Comparison of ENCODE assay signal across 20 cellular contexts in genomic region chr20:38548356-38549083, GRCh38. TPM values are rescaled to one million over a fixed set of nuclear protein-coding genes. Genes with fewer than 3 reads are reported as not detected.
A peak's percentile ranks its signal among the peaks of the same experiment; 100 is the strongest.
DNase-seq lines count a peak whose midpoint lies in the region; ATAC-seq and TF ChIP-seq lines count a peak whose summit lies in the region.
"Had no signal": no experiment of that assay in that cellular context is flagged by ENCODE, and none has a peak within 500 bp of the region (broad histone marks: within the 10 kb centered on the region; RNA-seq: fewer than 3 reads in every experiment).

No MANE protein-coding gene starts in this region.

- DNase-seq in T47D (ENCODE audit: low read depth in 1 of 2, low spot score in 1 of 2) (peak; percentile 16 to 80), breast epithelium (ENCODE audit: low spot score in 2 of 2) (no peak), HT-29 (ENCODE audit: low spot score) (peak; percentile 50), DMS153 (lab: John Stamatoyannopoulos, UW) (no peak), Caco-2 (no peak)
- DNase-seq: CD8-positive, alpha-beta memory T cell; COR-L47; DMS79; GDM1; GM23248 had no signal

- BruUV-seq in Caco-2 (replicated peaks; lab: Mats Ljungman, UMichigan), result no TSS peak

- CTCF ChIA-PET in Caco-2 (lab: Charles Lee), result no interaction called here

- POLR2A ChIA-PET in Caco-2 (lab: Charles Lee), result no interaction called here

- H3K4me1 ChIP-seq in breast epithelium (no peaks in the 10 kb centered on the region), Caco-2 (no peaks in the 10 kb centered on the region)
- H3K4me1 ChIP-seq: BLaER1 treated with 17β-estradiol and CSF1 and Interleukin-3, amounts not matched to agents 10 nM and 100 nM; HAP-1 had no signal

- H3K27me3 Mint-ChIP-seq in Caco-2 (ENCODE audit: insufficient read depth, unreplicated experiment), result no peaks in the 10 kb centered on the region
- H3K27me3 Mint-ChIP-seq: B cell; CD8-positive, alpha-beta memory T cell had no signal

- H3K4me3 ChIP-seq in breast epithelium, result no peak overlapping the region
- H3K4me3 ChIP-seq in Caco-2 (ENCODE audit: low read depth, low read length), result no peak overlapping the region
- H3K4me3 ChIP-seq: BLaER1 treated with 17β-estradiol and CSF1 and Interleukin-3, amounts not matched to agents 10 nM and 100 nM; GM23248; HAP-1 had no signal

- ATAC-seq in HG02588 (IDR thresholded peaks at IDR 0.05; ENCODE audit: unreplicated experiment), result no peak
- ATAC-seq: HepG2 had no signal

- no peak overlapping the region for H3K4me3 Mint-ChIP-seq in Caco-2 (ENCODE audit: unreplicated experiment)
- H3K4me3 Mint-ChIP-seq: B cell; CD8-positive, alpha-beta memory T cell had no signal

- no peaks in the 10 kb centered on the region for H3K4me1 Mint-ChIP-seq in Caco-2 (ENCODE audit: low read depth, unreplicated experiment)
- H3K4me1 Mint-ChIP-seq: B cell had no signal

- no peaks in the 10 kb centered on the region for H3K36me3 ChIP-seq in breast epithelium
- peaks cover 7% of the 10 kb centered on the region; the same call in 1 of the 2 replicates for H3K36me3 ChIP-seq in Caco-2 (ENCODE audit: control insufficient read depth, insufficient read depth, low read length)

- TF ChIP-seq CTCF in breast epithelium (IDR thresholded peaks at IDR 0.05) (no peak), VCaP (conservative IDR thresholded peaks at IDR 0.05) (no peak), Caco-2 (IDR thresholded peaks at IDR 0.05; ENCODE audit: insufficient read depth in 1 of 2, low read depth in 1 of 2, low read length in 1 of 2, severe bottlenecking in 1 of 2, unreplicated experiment in 1 of 2) (no peak)

- H3K36me3 Mint-ChIP-seq in Caco-2 (ENCODE audit: insufficient read depth, unreplicated experiment), result peaks cover 43% of the 10 kb centered on the region

- H3K9me3 ChIP-seq in breast epithelium, result no peaks in the 10 kb centered on the region
- no peaks in the 10 kb centered on the region for H3K9me3 ChIP-seq in Caco-2
- H3K9me3 ChIP-seq: BLaER1 treated with 17β-estradiol and CSF1 and Interleukin-3, amounts not matched to agents 10 nM and 100 nM; HAP-1 had no signal

- H3K27me3 ChIP-seq in breast epithelium (no peaks in the 10 kb centered on the region), Caco-2 (replicated peaks; ENCODE audit: control insufficient read depth, insufficient read depth, low read length) (no peaks in the 10 kb centered on the region)
- H3K27me3 ChIP-seq: BLaER1 treated with 17β-estradiol and CSF1 and Interleukin-3, amounts not matched to agents 10 nM and 100 nM had no signal

- no peak for TF ChIP-seq POLR2A in breast epithelium (IDR thresholded peaks at IDR 0.05)

- no peaks in the 10 kb centered on the region for H3K9me3 Mint-ChIP-seq in Caco-2 (ENCODE audit: unreplicated experiment)
- H3K9me3 Mint-ChIP-seq: CD8-positive, alpha-beta memory T cell had no signal

- H3K27ac ChIP-seq in breast epithelium, result no peak overlapping the region
- peak overlapping the region; percentile 71 for H3K27ac ChIP-seq in VCaP
- H3K27ac ChIP-seq: BLaER1 treated with 17β-estradiol and CSF1 and Interleukin-3, amounts not matched to agents 10 nM and 100 nM; GM23248; KMS-11 had no signal

- intact Hi-C loops in breast epithelium (cut with DNase I; ENCODE audit: low total_unique reads) (no loop called here), Caco-2 (cut with micrococcal nuclease; ENCODE audit: unreplicated experiment) (no loop called here)

- in situ Hi-C loops in T47D (cut with HindIII; ENCODE audit: low pct_unique_long_range_greater_than_20kb, low sequenced_read_pairs), result no loop called here

- no peak overlapping the region for H3K27ac Mint-ChIP-seq in Caco-2 (ENCODE audit: unreplicated experiment)
- H3K27ac Mint-ChIP-seq: B cell had no signal

RNA-seq across cellular contexts. Expression of gene ADIG, which starts 32.5 kb away (rescaled TPM):
- total RNA-seq in breast epithelium, result not detected
- not detected in 2 replicates for total RNA-seq in HT-29 (2014; rRNA removed; shearing (Covaris generic))
- not detected in 2 replicates for total RNA-seq in Caco-2 (2022)
- total RNA-seq: A172; B cell; CD8-positive, alpha-beta memory T cell; Daoy; GM23248; H4 had no signal

RNA-seq across cellular contexts. Expression of gene ARHGAP40, which starts 53.1 kb away (rescaled TPM):
- total RNA-seq in breast epithelium (10 to 100 TPM in 2 of 3 donors, not detected in 1; 33.8 to 35.9 TPM), Caco-2 (2022) (0.14 TPM in 1 of 2 replicates, not detected in the other)
- 0.05 TPM in 1 of 2 replicates, not detected in the other for total RNA-seq in HT-29 (2014; rRNA removed; shearing (Covaris generic))
- total RNA-seq: A172; B cell; CD8-positive, alpha-beta memory T cell; Daoy; GM23248; H4 had no signal

Comparison
In these comparisons a context has a peak if more than half of its experiments do, and no peak if none do; other contexts are left out.
1. DNase-seq: peak in T47D (2 of 2) and HT-29 (single experiment); none in breast epithelium (0 of 2), DMS153 (single experiment) and Caco-2 (0 of 2).